In genomic region chr1:21099869-21100131, GRCh38 we compare ENCODE assay signal across 19 cellular contexts.
"Had no signal": no experiment of that assay in that cellular context is flagged by ENCODE, and none has a peak within 500 bp of the region (broad histone marks: within the 10 kb centered on the region; RNA-seq: fewer than 3 reads in every experiment).

No MANE protein-coding gene starts in this region.

- H3K4me2 ChIP-seq: smooth muscle cell had no signal

- H3K27me3 ChIP-seq: colonic mucosa, heart left ventricle, pancreas, tibial artery, upper lobe of left lung, uterus had no signal

- H3K4me1 ChIP-seq: colonic mucosa, pancreas, tibial artery, uterus had no signal

- H3K27ac ChIP-seq: colonic mucosa, pancreas, tibial artery, uterus had no signal

- H3K27me3 Mint-ChIP-seq: naive thymus-derived CD4-positive, alpha-beta T cell; progenitor cell of endocrine pancreas; stimulated activated memory B cell treated with anti-CD40 and anti-IgM and Interleukin-4, amounts not matched to agents 10 μg/mL and 1 μg/mL and 100 μg/mL, for 72 hours; stimulated activated naive CD8-positive, alpha-beta T cell treated with anti-CD3 and anti-CD28 coated beads, Interleukin-15, Interleukin-2, amounts not matched to agents 100 ng/mL and 50 ng/mL, for 24 hours had no signal

- H3K36me3 ChIP-seq: colonic mucosa, pancreas, upper lobe of left lung, uterus had no signal

- H3K4me3 ChIP-seq: colonic mucosa, heart left ventricle, pancreas, smooth muscle cell, tibial artery, upper lobe of left lung, uterus had no signal

- H3K9me3 ChIP-seq: colonic mucosa, heart left ventricle, pancreas, tibial artery, upper lobe of left lung, uterus had no signal

- H3K27ac Mint-ChIP-seq: naive thymus-derived CD4-positive, alpha-beta T cell; stimulated activated memory B cell treated with anti-CD40 and anti-IgM and Interleukin-4, amounts not matched to agents 10 μg/mL and 1 μg/mL and 100 μg/mL, for 72 hours; stimulated activated naive CD8-positive, alpha-beta T cell treated with anti-CD3 and anti-CD28 coated beads, Interleukin-15, Interleukin-2, amounts not matched to agents 100 ng/mL and 50 ng/mL, for 24 hours had no signal

- DNase-seq: colonic mucosa; effector CD4-positive, alpha-beta T cell; endodermal cell; heart left ventricle; hypothalamus; islet precursor cell; naive thymus-derived CD4-positive, alpha-beta T cell; occipital lobe; pancreas; right cardiac atrium; stimulated activated CD4-positive, alpha-beta T cell treated with anti-CD3 and anti-CD28 coated beads, Interleukin-4, amount 100 ng/mL, for 24 hours; tibial artery; upper lobe of left lung; uterus had no signal

- ATAC-seq: naive thymus-derived CD4-positive, alpha-beta T cell; stimulated activated memory B cell treated with anti-CD40 and anti-IgM and Interleukin-4, amounts not matched to agents 10 μg/mL and 1 μg/mL and 100 μg/mL, for 72 hours had no signal

- H3K9me3 Mint-ChIP-seq: stimulated activated memory B cell treated with anti-CD40 and anti-IgM and Interleukin-4, amounts not matched to agents 10 μg/mL and 1 μg/mL and 100 μg/mL, for 72 hours; stimulated activated naive CD8-positive, alpha-beta T cell treated with anti-CD3 and anti-CD28 coated beads, Interleukin-15, Interleukin-2, amounts not matched to agents 100 ng/mL and 50 ng/mL, for 24 hours had no signal

- H3K4me3 Mint-ChIP-seq: endodermal cell; naive thymus-derived CD4-positive, alpha-beta T cell; neural crest cell; stimulated activated memory B cell treated with anti-CD40 and anti-IgM and Interleukin-4, amounts not matched to agents 10 μg/mL and 1 μg/mL and 100 μg/mL, for 72 hours; stimulated activated naive CD8-positive, alpha-beta T cell treated with anti-CD3 and anti-CD28 coated beads, Interleukin-15, Interleukin-2, amounts not matched to agents 100 ng/mL and 50 ng/mL, for 24 hours had no signal
